In genomic region chr3:4042070-4042469, GRCh38 we compare ENCODE assay signal across 36 cellular contexts.
"Had no signal": no experiment of that assay in that cellular context is flagged by ENCODE, and none has a peak within 500 bp of the region (broad histone marks: within the 10 kb centered on the region; RNA-seq: fewer than 3 reads in every experiment).

No MANE protein-coding gene starts in this region.

- H3K36me3 ChIP-seq: MG63 had no signal

- H3K27me3 ChIP-seq: MG63 had no signal

- H3K9me3 ChIP-seq: MG63 had no signal

- DNase-seq: MG63, MM.1S, MV-4-11, NCI-H1048, NCI-H1092, NCI-H1092 treated with DMSO at 0.1 percent for 48 hours, NCI-H1105, NCI-H1105 treated with DMSO at 0.1 percent for 48 hours, NCI-H1417, NCI-H1417 treated with DMSO at 0.1 percent for 48 hours, NCI-H1436, NCI-H1436 treated with DMSO at 0.1 percent for 48 hours, NCI-H146, NCI-H1694, NCI-H1694 treated with DMSO at 0.1 percent for 48 hours, NCI-H187, NCI-H187 treated with DMSO at 0.1 percent for 48 hours, NCI-H1930, NCI-H2029, NCI-H2029 treated with DMSO at 0.1 percent for 48 hours, NCI-H2081, NCI-H2081 treated with DMSO at 0.1 percent for 48 hours, NCI-H2107, NCI-H2171, NCI-H2171 treated with DMSO at 0.1 percent for 48 hours, NCI-H2227 treated with DMSO at 0.1 percent for 48 hours, NCI-H226, NCI-H345, NCI-H446, NCI-H446 treated with DMSO at 0.1 percent for 48 hours, NCI-H510A, NCI-H510A treated with DMSO at 0.1 percent for 48 hours, NCI-H524, NCI-H524 treated with DMSO at 0.1 percent for 48 hours, NCI-H526, NCI-H526 treated with DMSO at 0.1 percent for 48 hours had no signal

- H3K4me3 ChIP-seq: MG63 had no signal
